23 cellular contexts compared by ENCODE assay signal in genomic region chr18:60870261-60870966, GRCh38.
A peak's percentile ranks its signal among the peaks of the same experiment; 100 is the strongest.
DNase-seq lines count a peak whose midpoint lies in the region; ATAC-seq and TF ChIP-seq lines count a peak whose summit lies in the region.
"Had no signal": no experiment of that assay in that cellular context is flagged by ENCODE, and none has a peak within 500 bp of the region (broad histone marks: within the 10 kb centered on the region; RNA-seq: fewer than 3 reads in every experiment).

No MANE protein-coding gene starts in this region.

- DNase-seq in NCI-H345 (lab: John Stamatoyannopoulos, UW) (peak; percentile 31), NCI-H345 treated with DMSO at 0.1 percent for 48 hours (lab: John Stamatoyannopoulos, UW; ENCODE audit: unreplicated experiment) (no peak), NCI-H1105 (lab: John Stamatoyannopoulos, UW) (peak; percentile 41), epithelial cell of esophagus (ENCODE audit: low read depth) (peak; percentile 71), substantia nigra (lab: John Stamatoyannopoulos, UW) (no peak), ovary (no peak)
- DNase-seq: AML-193; C1 segment of cervical spinal cord; CD8-positive, alpha-beta T cell; DMS53; GDM1; H7; HFFc6; MV-4-11; NCI-H1417; NCI-H187; NCI-H2107; NCI-H2227 treated with DMSO at 0.1 percent for 48 hours; NCI-H524 treated with DMSO at 0.1 percent for 48 hours; NK-92 treated with Interleukin-12 subunit alpha and Interleukin-12 subunit beta, amount 100 ng/mL, for 24 hours had no signal

- no peak for TF ChIP-seq EP300 in ovary (IDR thresholded peaks at IDR 0.05)

- H3K4me1 ChIP-seq in ovary (ENCODE audit: insufficient read depth), result peaks cover under 1% of the 10 kb centered on the region

- H3K36me3 ChIP-seq in ovary, result no peaks in the 10 kb centered on the region

- intact Hi-C loops in ovary (cut with DNase I), result no loop called here

- ATAC-seq in GM18520 (IDR thresholded peaks at IDR 0.05; ENCODE audit: unreplicated experiment) (peak; percentile 36), HG02571 (IDR thresholded peaks at IDR 0.05; ENCODE audit: unreplicated experiment) (no peak)
- ATAC-seq: CD8-positive, alpha-beta T cell; Panc1 had no signal

- H3K9me3 ChIP-seq in ovary, result no peaks in the 10 kb centered on the region

- TF ChIP-seq CTCF in epithelial cell of esophagus (IDR thresholded peaks at IDR 0.05; ENCODE audit: insufficient read depth, low read depth, low read length, missing control alignments), result no peak
- TF ChIP-seq CTCF in ovary (IDR thresholded peaks at IDR 0.05), result no peak

- no peaks in the 10 kb centered on the region for H3K27me3 ChIP-seq in ovary

- TF ChIP-seq POLR2A in ovary (IDR thresholded peaks at IDR 0.05), result no peak

- H3K27ac ChIP-seq in substantia nigra (ENCODE audit: low read depth, low read length, poor library complexity, severe bottlenecking), result no peak overlapping the region
- no peak overlapping the region for H3K27ac ChIP-seq in ovary

- WGBS in ovary, 3 donors, result 65 to 71% (median 66%) methylated on average over 2 of the region's 2 CpGs

- H3K4me3 ChIP-seq in epithelial cell of esophagus (ENCODE audit: low read length) (no peak overlapping the region), ovary (no peak overlapping the region)

Comparison
In these comparisons a context has a peak if more than half of its experiments do, and no peak if none do; other contexts are left out.
1. DNase-seq: peak in NCI-H345 (single experiment), NCI-H1105 (single experiment) and epithelial cell of esophagus (single experiment); none in NCI-H345 treated with DMSO at 0.1 percent for 48 hours (single experiment), substantia nigra (0 of 49) and ovary (0 of 5).